1 cellular context compared by ENCODE assay signal in genomic region chr2:149572102-149572953, GRCh38.
TF ChIP-seq lines count a peak whose summit lies in the region.

No MANE protein-coding gene starts in this region.

TF ChIP-seq in HepG2, 621 proteins besides CTCF, POLR2A, EP300 and RAD21 (continued from another document):
- TF ChIP-seq ZBTB14 (CRISPR knock-in tag; IDR thresholded peaks at IDR 0.05), result no peak
- no peak for TF ChIP-seq THAP7 (CRISPR knock-in tag; IDR thresholded peaks at IDR 0.05)
- no peak for TF ChIP-seq ZNF382 (CRISPR knock-in tag; IDR thresholded peaks at IDR 0.05; ENCODE audit: borderline replicate concordance)
- no peak for TF ChIP-seq UBTF (CRISPR knock-in tag; IDR thresholded peaks at IDR 0.05)
- TF ChIP-seq NFYC (CRISPR knock-in tag; IDR thresholded peaks at IDR 0.05), result no peak
